In the genomic region with DNA sequence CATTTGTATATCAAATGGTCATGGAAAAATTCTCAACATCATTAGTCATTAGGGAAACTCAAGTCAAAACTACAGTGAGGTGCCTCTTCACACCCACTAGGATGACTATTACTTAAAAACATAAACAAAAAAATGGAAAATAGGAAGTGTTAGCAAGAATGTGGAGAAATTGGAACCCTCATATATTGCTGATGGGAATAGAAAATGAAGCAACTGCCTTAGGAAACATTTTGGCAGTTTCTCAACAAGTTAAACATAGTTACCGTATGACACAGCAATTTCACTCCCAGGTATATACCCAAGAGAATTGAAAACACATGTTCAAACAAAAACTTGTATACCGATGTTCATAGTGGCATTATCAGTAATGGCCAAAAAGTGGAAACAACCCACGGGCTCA, we compare ENCODE assay signal across 18 cellular contexts. TPM values are rescaled to one million over a fixed set of nuclear protein-coding genes. Genes with fewer than 3 reads are reported as not detected.
"Had no signal": no experiment of that assay in that cellular context is flagged by ENCODE, and none has a peak within 500 bp of the region (broad histone marks: within the 10 kb centered on the region; RNA-seq: fewer than 3 reads in every experiment).

No MANE protein-coding gene starts in this region.

- H3K4me3 Mint-ChIP-seq: activated T-helper 1 cell treated with anti-CD3 and anti-CD28 coated beads, Interleukin-12 subunit alpha, Interleukin-12 subunit beta, Interleukin-2, Interleukin-4 antibody, amounts not matched to agents 30 ng/mL and 10 ng/mL and 1 ng/mL, durations not matched to agents 14 hours and 24 hours and 36 hours; endodermal cell; naive thymus-derived CD8-positive, alpha-beta T cell had no signal

- H3K27ac ChIP-seq: ascending aorta, cardiac muscle cell, dorsolateral prefrontal cortex, left lung, pancreas, stomach, testis, upper lobe of left lung had no signal

- H3K36me3 ChIP-seq: ascending aorta, cardiac muscle cell, left lung, pancreas, stomach, upper lobe of left lung had no signal

- DNase-seq: activated CD4-positive, alpha-beta T cell treated with anti-CD3 and anti-CD28 coated beads, Interleukin-2, amount 50 U/mL, for 1 hour; dorsolateral prefrontal cortex; endodermal cell; kidney; left lung; mucosa of descending colon; naive thymus-derived CD8-positive, alpha-beta T cell; pancreas; stomach; testis; upper lobe of left lung had no signal

- H3K27ac Mint-ChIP-seq: activated T-helper 1 cell treated with anti-CD3 and anti-CD28 coated beads, Interleukin-12 subunit alpha, Interleukin-12 subunit beta, Interleukin-2, Interleukin-4 antibody, amounts not matched to agents 30 ng/mL and 10 ng/mL and 1 ng/mL, durations not matched to agents 14 hours and 24 hours and 36 hours; endodermal cell; naive thymus-derived CD8-positive, alpha-beta T cell had no signal

- H3K4me1 Mint-ChIP-seq: endodermal cell had no signal

- H3K4me1 ChIP-seq: ascending aorta, left lung, pancreas, stomach, testis, upper lobe of left lung had no signal

- H3K9me3 Mint-ChIP-seq: activated T-helper 1 cell treated with anti-CD3 and anti-CD28 coated beads, Interleukin-12 subunit alpha, Interleukin-12 subunit beta, Interleukin-2, Interleukin-4 antibody, amounts not matched to agents 30 ng/mL and 10 ng/mL and 1 ng/mL, durations not matched to agents 14 hours and 24 hours and 36 hours; endodermal cell had no signal

- H3K9me3 ChIP-seq: ascending aorta, left lung, mucosa of descending colon, pancreas, stomach, testis, upper lobe of left lung had no signal

- H3K4me3 ChIP-seq: ascending aorta, cardiac muscle cell, dorsolateral prefrontal cortex, left lung, mucosa of descending colon, pancreas, stomach, testis, upper lobe of left lung had no signal

- ATAC-seq: activated CD4-positive, CD25-positive, alpha-beta regulatory T cell treated with anti-CD3 and anti-CD28 coated beads, Interleukin-2, amount 50 U/mL, for 24 hours; esophagus mucosa; left lung; mucosa of descending colon; naive thymus-derived CD8-positive, alpha-beta T cell; pancreas; sciatic nerve had no signal

- H3K27me3 ChIP-seq: ascending aorta, cardiac muscle cell, left lung, pancreas, testis, upper lobe of left lung had no signal

RNA-seq across cellular contexts. Expression of a gene that starts 18.1 kb away (rescaled TPM):
- total RNA-seq: activated CD8-positive, alpha-beta memory T cell treated with anti-CD3 and anti-CD28 coated beads for 36 hours; activated T-helper 1 cell treated with anti-CD3 and anti-CD28 coated beads, Interleukin-12 subunit alpha, Interleukin-12 subunit beta, Interleukin-2, Interleukin-4 antibody, amounts not matched to agents 30 ng/mL and 10 ng/mL and 1 ng/mL, durations not matched to agents 14 hours and 24 hours and 36 hours; naive thymus-derived CD8-positive, alpha-beta T cell had no signal
